In genomic region chr6:122994256-122994655, GRCh38 we compare ENCODE assay signal across 31 cellular contexts. TPM values are rescaled to one million over a fixed set of nuclear protein-coding genes. Genes with fewer than 3 reads are reported as not detected.
"Had no signal": no experiment of that assay in that cellular context is flagged by ENCODE, and none has a peak within 500 bp of the region (broad histone marks: within the 10 kb centered on the region; RNA-seq: fewer than 3 reads in every experiment).

No MANE protein-coding gene starts in this region.

- H3K4me3 Mint-ChIP-seq: dendritic cell treated with granulocyte-macrophage colony-stimulating factor and Interleukin-4, amounts not matched to agents 40 ng/mL and 50 ng/mL, for 4 days; immature natural killer cell; naive B cell; natural killer cell treated with Interleukin-12 subunit alpha and Interleukin-12 subunit beta and Interleukin-15 and Interleukin-18, amount 100 ng/mL, for 72 hours; stimulated activated effector memory CD8-positive, alpha-beta T cell treated with anti-CD3 and anti-CD28 coated beads, Interleukin-12 subunit alpha, Interleukin-12 subunit beta, amount 100 ng/mL, for 72 hours had no signal

- H3K9me3 Mint-ChIP-seq: dendritic cell treated with granulocyte-macrophage colony-stimulating factor and Interleukin-4, amounts not matched to agents 40 ng/mL and 50 ng/mL, for 4 days had no signal

- H3K27ac ChIP-seq: colonic mucosa, esophagus muscularis mucosa, foreskin keratinocyte, gastroesophageal sphincter, lower lobe of right lung, prostate gland, right atrium auricular region, stomach, thyroid gland, vagina had no signal

- H3K4me1 Mint-ChIP-seq: immature natural killer cell; stimulated activated effector memory CD8-positive, alpha-beta T cell treated with anti-CD3 and anti-CD28 coated beads, Interleukin-12 subunit alpha, Interleukin-12 subunit beta, amount 100 ng/mL, for 72 hours had no signal

- H3K27me3 ChIP-seq: thyroid gland had no signal

- H3K4me1 ChIP-seq: colonic mucosa, foreskin keratinocyte, prostate gland had no signal

- FAIRE-seq: endothelial cell of umbilical vein had no signal

- H3K4me3 ChIP-seq: colonic mucosa, esophagus muscularis mucosa, gastroesophageal sphincter, lower lobe of right lung, prostate gland, right atrium auricular region, smooth muscle cell, stomach, thyroid gland, vagina had no signal

- H3K36me3 Mint-ChIP-seq: stimulated activated effector memory CD8-positive, alpha-beta T cell treated with anti-CD3 and anti-CD28 coated beads, Interleukin-12 subunit alpha, Interleukin-12 subunit beta, amount 100 ng/mL, for 72 hours had no signal

- H3K36me3 ChIP-seq: colonic mucosa, esophagus muscularis mucosa, gastroesophageal sphincter, lower lobe of right lung, prostate gland, right atrium auricular region, stomach, thyroid gland, vagina had no signal

- DNase-seq: colonic mucosa; effector CD8-positive, alpha-beta T cell; foreskin keratinocyte; hypothalamus; immature natural killer cell; islet precursor cell; left ventricle myocardium superior; lower lobe of right lung; naive B cell; nucleus accumbens; stimulated activated CD4-positive, alpha-beta T cell treated with anti-CD3 and anti-CD28 coated beads, Interleukin-12 subunit alpha, Interleukin-12 subunit beta, amount 100 ng/mL, for 4 hours; stimulated activated CD4-positive, alpha-beta T cell treated with anti-CD3 and anti-CD28 coated beads, Interleukin-2, amount 100 ng/mL, for 24 hours; stimulated activated CD4-positive, alpha-beta T cell treated with anti-CD3 and anti-CD28 coated beads, Interleukin-4, amount 100 ng/mL, for 24 hours; stimulated activated naive CD4-positive, alpha-beta T cell treated with Interleukin-2 at 50 U/mL for 16 hours; stomach; thyroid gland; trophoblast cell had no signal

- H3K27ac Mint-ChIP-seq: dendritic cell treated with granulocyte-macrophage colony-stimulating factor and Interleukin-4, amounts not matched to agents 40 ng/mL and 50 ng/mL, for 4 days; immature natural killer cell; naive B cell; natural killer cell treated with Interleukin-12 subunit alpha and Interleukin-12 subunit beta and Interleukin-15 and Interleukin-18, amount 100 ng/mL, for 72 hours; stimulated activated effector memory CD8-positive, alpha-beta T cell treated with anti-CD3 and anti-CD28 coated beads, Interleukin-12 subunit alpha, Interleukin-12 subunit beta, amount 100 ng/mL, for 72 hours had no signal

- H3K4me2 ChIP-seq: smooth muscle cell had no signal

RNA-seq across cellular contexts. Expression of gene CLVS2, which starts 1.8 kb away (rescaled TPM):
- total RNA-seq: endothelial cell of umbilical vein; epithelial cell of proximal tubule; foreskin keratinocyte; natural killer cell treated with Interleukin-12 subunit alpha and Interleukin-12 subunit beta and Interleukin-15 and Interleukin-18, amount 100 ng/mL, for 72 hours; osteocyte; right atrium auricular region; smooth muscle cell; subcutaneous adipose tissue; thyroid gland had no signal
- polyA plus RNA-seq: endothelial cell of umbilical vein, fibroblast of lung, foreskin keratinocyte, immature natural killer cell, smooth muscle cell had no signal
